In the genomic region with DNA sequence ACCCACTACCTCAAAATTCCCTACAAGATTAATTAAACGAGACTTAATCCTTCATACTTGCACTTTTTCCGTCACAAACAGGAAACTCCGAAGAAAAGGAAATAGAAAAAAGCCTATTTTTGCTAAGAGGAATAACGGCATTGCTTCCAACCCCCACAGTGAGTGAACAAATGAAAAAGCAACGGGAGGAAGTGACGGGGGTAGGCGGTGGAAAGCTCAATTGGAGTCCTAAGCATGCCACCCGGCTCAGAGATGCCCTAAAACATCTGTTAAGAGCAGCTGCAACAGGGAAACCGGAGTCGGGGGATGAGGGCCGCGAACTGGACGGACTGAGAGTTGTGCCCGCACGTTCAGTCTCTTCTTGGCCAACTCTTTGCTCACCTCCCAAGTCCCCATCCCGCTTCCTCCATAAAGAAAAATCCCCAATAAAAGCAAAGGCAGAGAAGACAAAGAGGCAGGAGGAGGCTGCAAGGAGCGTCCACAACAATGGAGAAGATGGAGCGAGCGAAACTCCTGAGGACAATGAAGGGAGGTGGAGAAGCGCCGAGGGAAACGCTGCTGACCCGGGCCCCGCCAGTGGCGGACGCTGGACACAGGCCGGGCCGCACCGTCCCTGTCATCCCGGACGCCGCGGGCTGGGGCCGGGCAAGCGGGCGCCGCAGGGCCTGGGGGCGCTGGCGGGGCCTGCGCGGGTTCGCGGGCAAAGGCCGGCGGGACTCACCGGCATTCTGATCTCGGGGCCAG, we compare ENCODE assay signal across 8 cellular contexts. TPM values are rescaled to one million over a fixed set of nuclear protein-coding genes. Genes with fewer than 3 reads are reported as not detected.
DNase-seq lines count a peak whose midpoint lies in the region; FAIRE-seq and TF ChIP-seq lines count a peak whose summit lies in the region.

No MANE protein-coding gene starts in this region.

- H3K4me1 ChIP-seq in MM.1S (ENCODE audit: low read length): 0 out of 2 replicates have a peak, but pooled peaks cover 6% of the 10 kb centered on the region

- no peak for TF ChIP-seq POLR2A in H54 (IDR thresholded peaks at IDR 0.05; ENCODE audit: low read depth, low read length)

- no peaks in the 10 kb centered on the region; the same call in 1 of the 2 replicates for H3K36me3 ChIP-seq in H7 (replicated peaks; ENCODE audit: control insufficient read depth, insufficient read depth, low read length)
- H3K36me3 ChIP-seq in MM.1S (replicated peaks; ENCODE audit: insufficient read depth, low read length): no peaks in the 10 kb centered on the region; the same call in 1 of the 2 replicates

- peak overlapping the region; percentile 92 for H3K4me3 ChIP-seq in GM12875 (ENCODE audit: low read depth, low read length)
- H3K4me3 ChIP-seq in H7 (ENCODE audit: insufficient read depth, low read depth, low read length): peak overlapping the region; percentile 98
- peak overlapping the region; percentile 94 for H3K4me3 ChIP-seq in MM.1S (ENCODE audit: low read length)
- peak overlapping the region; percentile 98 for H3K4me3 ChIP-seq in choroid plexus epithelial cell (ENCODE audit: low read depth, low read length)

- H4K20me1 ChIP-seq in MM.1S (ENCODE audit: insufficient read depth, low read length): peaks cover 4% of the 10 kb centered on the region; the same call in 1 of the 2 replicates

- peak overlapping the region; percentile 82 for H3K27ac ChIP-seq in MM.1S (ENCODE audit: low read length)

- no peak for FAIRE-seq in H54 (lab: Jason Lieb, UNC)

- no peaks in the 10 kb centered on the region for H3K9me3 ChIP-seq in MM.1S (replicated peaks; ENCODE audit: insufficient read depth, low read length)

- H3K4me2 ChIP-seq in MM.1S (ENCODE audit: low read depth, low read length): peak overlapping the region; percentile 70

- DNase-seq in H7 (peak; percentile 82), MM.1S (peak; percentile 59), choroid plexus epithelial cell (ENCODE audit: low read depth) (peak; percentile 88), left kidney (ENCODE audit: low read depth, low spot score) (peak; percentile 83), H54 (ENCODE audit: insufficient read length, low spot score) (no peak)
- peak; percentile 40 for DNase-seq in activated CD4-positive, CD25-positive, alpha-beta regulatory T cell treated with anti-CD3 and anti-CD28 coated beads, Interleukin-2, amount 50 U/mL, for 16 hours (ENCODE audit: low read depth, low spot score)
- DNase-seq in stimulated activated CD4-positive, alpha-beta T cell treated with anti-CD3 and anti-CD28 coated beads, Interleukin-2, amount 100 ng/mL, for 24 hours: peak; percentile 66 to 69

- H3K9ac ChIP-seq in MM.1S (ENCODE audit: low read length): peak overlapping the region; percentile 91

- TF ChIP-seq CTCF in GM12875 (IDR thresholded peaks at IDR 0.05; ENCODE audit: borderline replicate concordance, insufficient read depth, low read depth, low read length) (no peak), MM.1S (IDR thresholded peaks at IDR 0.05; ENCODE audit: low read length) (no peak), choroid plexus epithelial cell (conservative IDR thresholded peaks at IDR 0.05; ENCODE audit: low read depth, low read length) (no peak)

- H3K79me2 ChIP-seq in MM.1S (ENCODE audit: low read length): peaks cover 50% of the 10 kb centered on the region

- no peaks in the 10 kb centered on the region for H3K9me2 ChIP-seq in MM.1S (replicated peaks; ENCODE audit: insufficient read depth, low read length)

- H3F3A ChIP-seq in MM.1S (ENCODE audit: insufficient read depth, low read length): peaks cover 5% of the 10 kb centered on the region; the same call in 1 of the 2 replicates

- H2AFZ ChIP-seq in MM.1S (ENCODE audit: low read length): peak overlapping the region; percentile 59

- H3K27me3 ChIP-seq in H7 (ENCODE audit: control insufficient read depth, insufficient read depth, low read length): no peaks in the 10 kb centered on the region
- H3K27me3 ChIP-seq in MM.1S (replicated peaks; ENCODE audit: insufficient read depth, low read length): no peaks in the 10 kb centered on the region

RNA-seq across cellular contexts. Expression of a gene that starts 0.7 kb away (rescaled TPM):
- total RNA-seq in H7 (2014; rRNA removed; shearing (Covaris generic)): 8.1 and 11.9 TPM in 2 replicates
